ENCODE assay signal across 25 cellular contexts in the genomic region with DNA sequence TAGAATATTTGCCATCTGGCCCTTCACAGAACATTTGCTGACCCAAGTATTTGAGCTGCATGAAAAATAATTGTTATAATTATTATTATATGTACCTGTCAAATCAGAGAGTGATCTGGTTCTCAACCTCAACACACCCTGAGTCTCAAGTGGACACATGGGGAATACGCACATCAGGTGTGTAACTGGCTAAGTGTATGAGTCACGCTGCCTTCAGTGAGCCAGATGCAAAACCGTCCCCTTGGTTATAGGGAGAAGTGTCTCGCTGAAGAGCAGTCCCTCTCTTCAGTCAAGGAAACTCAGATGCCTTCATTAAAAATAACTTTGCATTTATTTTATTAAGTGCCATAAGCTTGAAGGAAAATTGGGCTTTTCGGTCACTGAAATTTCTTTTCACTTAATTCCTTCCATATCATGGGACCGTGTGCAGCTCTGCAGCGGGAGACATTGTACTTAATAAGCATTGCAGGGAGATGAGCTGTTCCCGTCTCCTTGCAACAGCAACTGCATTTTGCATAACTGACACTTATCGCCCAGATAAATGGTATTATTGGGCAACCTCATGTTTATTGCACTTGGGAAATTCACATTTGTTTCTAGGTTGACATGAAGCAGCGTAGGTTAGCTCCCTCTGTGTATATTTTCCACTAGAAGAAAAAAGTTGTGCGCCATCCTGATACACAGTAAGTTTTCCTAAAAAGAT.
DNase-seq lines count a peak whose midpoint lies in the region; ATAC-seq and TF ChIP-seq lines count a peak whose summit lies in the region.
"Had no signal": no experiment of that assay in that cellular context is flagged by ENCODE, and none has a peak within 500 bp of the region (broad histone marks: within the 10 kb centered on the region; RNA-seq: fewer than 3 reads in every experiment).

No MANE protein-coding gene starts in this region.

- DNase-seq in EH (ENCODE audit: low read depth) = peak; percentile 7
- peak; percentile 4 for DNase-seq in M059J (ENCODE audit: low read depth)
- DNase-seq in SK-N-MC (ENCODE audit: low read depth, low spot score) = no peak
- DNase-seq in globus pallidus (ENCODE audit: low spot score) = peak; percentile 41
- no peak for DNase-seq in sigmoid colon
- DNase-seq in NCI-H510A (lab: John Stamatoyannopoulos, UW) = no peak
- DNase-seq in DMS 273 treated with DMSO at 0.1 percent for 48 hours (lab: John Stamatoyannopoulos, UW) = no peak
- DNase-seq: activated CD4-positive, CD25-positive, alpha-beta regulatory T cell treated with anti-CD3 and anti-CD28 coated beads, Interleukin-2, amount 50 U/mL, for 72 hours; activated CD8-positive, alpha-beta T cell treated with anti-CD3 and anti-CD28 coated beads, Interleukin-2, amount 10 ng/mL, durations not matched to agents 7 days and 5 days; activated effector memory CD4-positive, alpha-beta T cell treated with Interleukin-2 at 50 U/mL for 16 hours; activated naive CD8-positive, alpha-beta T cell treated with anti-CD3 and anti-CD28 coated beads, Interleukin-2, amount 10 ng/mL, durations not matched to agents 7 days and 5 days; activated T-cell treated with anti-CD3 and anti-CD28 coated beads for 4 hours; effector memory CD4-positive, alpha-beta T cell; foreskin melanocyte; GDM1; MG63; NCI-H1436; NCI-H2107; NCI-H82; posterior cingulate gyrus; right lobe of liver; stimulated activated naive CD8-positive, alpha-beta T cell treated with anti-CD3 and anti-CD28 coated beads, Interleukin-15, Interleukin-2, amounts not matched to agents 100 U/mL and 50 U/mL, for 24 hours; T-cell; transverse colon had no signal

- H3K4me3 ChIP-seq in SK-N-MC (peak overlapping the region; percentile 39), sigmoid colon (no peak overlapping the region)
- H3K4me3 ChIP-seq: MG63, right lobe of liver, transverse colon had no signal

- no peak for TF ChIP-seq CTCF in sigmoid colon (IDR thresholded peaks at IDR 0.05)

- WGBS in sigmoid colon, 2 donors = 90 to 92% methylated on average over 11 of the region's 11 CpGs

- H3K9ac ChIP-seq in SK-N-MC (ENCODE audit: insufficient read length) = no peak overlapping the region

- TF ChIP-seq POLR2A in sigmoid colon (IDR thresholded peaks at IDR 0.05) = no peak

- no peaks in the 10 kb centered on the region for H3K36me3 ChIP-seq in SK-N-MC (ENCODE audit: insufficient read depth, low read length)
- H3K36me3 ChIP-seq in sigmoid colon = no peaks in the 10 kb centered on the region
- H3K36me3 ChIP-seq: MG63, right lobe of liver, transverse colon had no signal

- TF ChIP-seq EP300 in sigmoid colon (IDR thresholded peaks at IDR 0.05) = no peak

- ATAC-seq in HG03097 (IDR thresholded peaks at IDR 0.05; ENCODE audit: low FRiP score, unreplicated experiment) = no peak
- ATAC-seq: activated CD8-positive, alpha-beta T cell treated with anti-CD3 and anti-CD28 coated beads, Interleukin-2, amount 10 ng/mL, durations not matched to agents 7 days and 5 days; right lobe of liver; stimulated activated naive CD8-positive, alpha-beta T cell treated with anti-CD3 and anti-CD28 coated beads, Interleukin-15, Interleukin-2, amounts not matched to agents 100 U/mL and 50 U/mL, for 24 hours; T-cell had no signal

- H3K27ac ChIP-seq in SK-N-MC = peak overlapping the region; percentile 52; the same call in 1 of the 2 replicates
- H3K27ac ChIP-seq in sigmoid colon = no peak overlapping the region
- H3K27ac ChIP-seq: right lobe of liver, transverse colon had no signal

- intact Hi-C loops in sigmoid colon (cut with DNase I) = no loop called here

- H3K4me1 ChIP-seq in sigmoid colon = no peaks in the 10 kb centered on the region
- H3K4me1 ChIP-seq: transverse colon had no signal

- H3K9me3 ChIP-seq in SK-N-MC (ENCODE audit: low read depth, low read length) (no peaks in the 10 kb centered on the region), sigmoid colon (no peaks in the 10 kb centered on the region)
- H3K9me3 ChIP-seq: MG63, right lobe of liver, transverse colon had no signal

- H3K27me3 ChIP-seq in sigmoid colon = no peaks in the 10 kb centered on the region
- H3K27me3 ChIP-seq: right lobe of liver, transverse colon had no signal

Comparison
In these comparisons a context has a peak if more than half of its experiments do, and no peak if none do; other contexts are left out.
1. DNase-seq: peak in EH (single experiment), M059J (single experiment) and globus pallidus (single experiment); none in SK-N-MC (single experiment), sigmoid colon (single experiment), NCI-H510A (single experiment) and DMS 273 treated with DMSO at 0.1 percent for 48 hours (single experiment).